In the genomic region with DNA sequence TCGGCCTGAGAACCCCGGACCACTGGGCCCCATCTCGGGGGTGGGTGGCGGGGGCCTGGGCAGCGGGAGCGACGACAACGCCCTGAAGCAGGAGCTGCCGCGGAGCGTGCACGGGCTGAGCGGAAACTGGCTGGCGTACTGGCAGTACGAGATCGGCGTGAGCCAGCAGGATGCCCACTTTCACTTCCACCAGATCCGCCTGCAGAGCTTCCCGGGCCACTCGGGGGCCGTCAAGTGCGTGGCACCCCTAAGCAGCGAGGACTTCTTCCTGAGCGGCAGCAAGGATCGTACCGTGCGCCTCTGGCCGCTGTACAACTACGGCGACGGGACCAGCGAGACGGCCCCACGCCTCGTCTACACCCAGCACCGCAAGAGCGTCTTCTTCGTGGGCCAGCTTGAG, we compare ENCODE assay signal across 22 cellular contexts. TPM values are rescaled to one million over a fixed set of nuclear protein-coding genes. Genes with fewer than 3 reads are reported as not detected.
"Had no signal": no experiment of that assay in that cellular context is flagged by ENCODE, and none has a peak within 500 bp of the region (broad histone marks: within the 10 kb centered on the region; RNA-seq: fewer than 3 reads in every experiment).

No MANE protein-coding gene starts in this region.

- ATAC-seq: activated naive CD8-positive, alpha-beta T cell treated with anti-CD3 and anti-CD28 coated beads, Interleukin-2, amount 50 U/mL, for 24 hours; activated T-cell treated with anti-CD3 and anti-CD28 coated beads, Interleukin-2, amount 50 U/mL, for 4 hours; left lobe of liver; stimulated activated naive CD8-positive, alpha-beta T cell treated with anti-CD3 and anti-CD28 coated beads, Interleukin-15, amount 100 ng/mL, for 72 hours had no signal

- H3K36me3 Mint-ChIP-seq: type B pancreatic cell had no signal

- H3K4me3 ChIP-seq: suprapubic skin had no signal

- H3K9me3 Mint-ChIP-seq: activated CD4-positive, alpha-beta T cell treated with anti-CD3 and anti-CD28 coated beads, Interleukin-2, amount 10 ng/mL, durations not matched to agents 7 days and 5 days; activated naive CD4-positive, alpha-beta T cell treated with anti-CD3 and anti-CD28 coated beads, Interleukin-2, amount 10 ng/mL, durations not matched to agents 7 days and 5 days; activated naive CD8-positive, alpha-beta T cell treated with anti-CD3 and anti-CD28 coated beads, Interleukin-2, amount 50 U/mL, for 24 hours; activated T-cell treated with anti-CD3 and anti-CD28 coated beads, Interleukin-2, amount 50 U/mL, for 4 hours; stimulated activated naive CD8-positive, alpha-beta T cell treated with anti-CD3 and anti-CD28 coated beads, Interleukin-15, amount 100 ng/mL, for 72 hours; type B pancreatic cell had no signal

- H3K9me3 ChIP-seq: suprapubic skin had no signal

- H3K27ac Mint-ChIP-seq: activated CD4-positive, alpha-beta T cell treated with anti-CD3 and anti-CD28 coated beads, Interleukin-2, amount 10 ng/mL, durations not matched to agents 7 days and 5 days; activated naive CD4-positive, alpha-beta T cell treated with anti-CD3 and anti-CD28 coated beads, Interleukin-2, amount 10 ng/mL, durations not matched to agents 7 days and 5 days; activated naive CD8-positive, alpha-beta T cell treated with anti-CD3 and anti-CD28 coated beads, Interleukin-2, amount 50 U/mL, for 24 hours; stimulated activated naive CD8-positive, alpha-beta T cell treated with anti-CD3 and anti-CD28 coated beads, Interleukin-15, amount 100 ng/mL, for 72 hours; type B pancreatic cell had no signal

- DNase-seq: activated CD4-positive, alpha-beta T cell treated with anti-CD3 and anti-CD28 coated beads, Interleukin-2, amount 10 ng/mL, durations not matched to agents 7 days and 5 days; activated CD8-positive, alpha-beta memory T cell treated with anti-CD3 and anti-CD28 coated beads, Interleukin-2, amount 50 U/mL, for 4 hours; activated naive CD4-positive, alpha-beta T cell treated with anti-CD3 and anti-CD28 coated beads, Interleukin-2, amount 10 ng/mL, durations not matched to agents 7 days and 5 days; activated naive CD8-positive, alpha-beta T cell treated with anti-CD3 and anti-CD28 coated beads, Interleukin-2, amount 50 U/mL, for 24 hours; activated T-cell treated with anti-CD3 and anti-CD28 coated beads, Interleukin-2, amount 50 U/mL, for 4 hours; anterior cingulate cortex; caudate nucleus; erythroblast; foreskin melanocyte; glutamatergic neuron; hippocampal formation; islet precursor cell; midbrain; nucleus accumbens; stimulated activated CD4-positive, alpha-beta T cell treated with anti-CD3 and anti-CD28 coated beads, Interleukin-2, amount 100 ng/mL, for 24 hours; stimulated activated naive CD8-positive, alpha-beta T cell treated with anti-CD3 and anti-CD28 coated beads, Interleukin-15, amount 100 ng/mL, for 72 hours; T-helper 9 cell had no signal

- H3K4me3 Mint-ChIP-seq: activated CD4-positive, alpha-beta T cell treated with anti-CD3 and anti-CD28 coated beads, Interleukin-2, amount 10 ng/mL, durations not matched to agents 7 days and 5 days; activated naive CD4-positive, alpha-beta T cell treated with anti-CD3 and anti-CD28 coated beads, Interleukin-2, amount 10 ng/mL, durations not matched to agents 7 days and 5 days; activated naive CD8-positive, alpha-beta T cell treated with anti-CD3 and anti-CD28 coated beads, Interleukin-2, amount 50 U/mL, for 24 hours; activated T-cell treated with anti-CD3 and anti-CD28 coated beads, Interleukin-2, amount 50 U/mL, for 4 hours; brain; stimulated activated naive CD8-positive, alpha-beta T cell treated with anti-CD3 and anti-CD28 coated beads, Interleukin-15, amount 100 ng/mL, for 72 hours; type B pancreatic cell had no signal

- H3K27me3 ChIP-seq: suprapubic skin had no signal

- H3K27ac ChIP-seq: suprapubic skin had no signal

- H3K27me3 Mint-ChIP-seq: activated CD4-positive, alpha-beta T cell treated with anti-CD3 and anti-CD28 coated beads, Interleukin-2, amount 10 ng/mL, durations not matched to agents 7 days and 5 days; activated naive CD4-positive, alpha-beta T cell treated with anti-CD3 and anti-CD28 coated beads, Interleukin-2, amount 10 ng/mL, durations not matched to agents 7 days and 5 days; activated naive CD8-positive, alpha-beta T cell treated with anti-CD3 and anti-CD28 coated beads, Interleukin-2, amount 50 U/mL, for 24 hours; brain; stimulated activated naive CD8-positive, alpha-beta T cell treated with anti-CD3 and anti-CD28 coated beads, Interleukin-15, amount 100 ng/mL, for 72 hours; type B pancreatic cell had no signal

RNA-seq across cellular contexts. Expression of gene SERPINF2, which starts 8.9 kb away (rescaled TPM):
- total RNA-seq: lung microvascular endothelial cell had no signal

RNA-seq across cellular contexts. Expression of gene SERPINF1, which starts 28.1 kb away (rescaled TPM):
- total RNA-seq: lung microvascular endothelial cell had no signal
